ENCODE assay signal across 14 cellular contexts in the genomic region with DNA sequence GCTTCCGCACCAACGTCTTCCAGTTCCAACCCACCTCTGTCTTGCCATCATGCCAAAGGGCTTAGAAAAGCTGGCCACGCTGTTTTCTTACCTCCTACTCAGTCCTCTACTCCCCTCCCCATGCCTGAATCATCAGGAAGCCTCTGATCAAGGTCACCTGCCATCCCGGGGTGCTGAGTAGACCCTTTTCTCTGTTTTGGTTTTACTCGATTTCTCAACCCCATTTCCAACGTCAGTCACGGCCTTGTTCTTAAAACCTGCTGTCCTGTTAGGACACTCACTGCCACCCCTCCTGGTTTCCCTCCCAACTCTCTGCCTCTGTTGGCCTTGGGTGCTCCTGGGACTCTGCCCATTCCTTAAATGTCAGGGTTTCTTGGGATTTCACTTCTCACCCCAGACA.
DNase-seq lines count a peak whose midpoint lies in the region; ATAC-seq lines count a peak whose summit lies in the region.
"Had no signal": no experiment of that assay in that cellular context is flagged by ENCODE, and none has a peak within 500 bp of the region (broad histone marks: within the 10 kb centered on the region; RNA-seq: fewer than 3 reads in every experiment).

No MANE protein-coding gene starts in this region.

- peak; percentile 87 for ATAC-seq in activated T-helper 17 cell treated with anti-CD3 and anti-CD28 coated beads, Interleukin-2, amount 50 U/mL, for 72 hours (replicated peaks)
- ATAC-seq in naive thymus-derived CD8-positive, alpha-beta T cell = no peak
- peak; percentile 50 for ATAC-seq in stimulated activated naive CD8-positive, alpha-beta T cell treated with anti-CD3 and anti-CD28 coated beads, Interleukin-15, Interleukin-2, amounts not matched to agents 100 U/mL and 50 U/mL, for 24 hours
- ATAC-seq in HG03378 (IDR thresholded peaks at IDR 0.05; ENCODE audit: unreplicated experiment) = no peak
- ATAC-seq: gastrocnemius medialis had no signal

- peak overlapping the region; percentile 91 for H3K27ac Mint-ChIP-seq in activated T-helper 17 cell treated with anti-CD3 and anti-CD28 coated beads, Interleukin-2, amount 50 U/mL, for 72 hours
- peak overlapping the region; percentile 61 to 90 (median 85) for H3K27ac Mint-ChIP-seq in naive thymus-derived CD8-positive, alpha-beta T cell
- H3K27ac Mint-ChIP-seq: HFFc6 had no signal

- H3K9me3 Mint-ChIP-seq in activated T-helper 17 cell treated with anti-CD3 and anti-CD28 coated beads, Interleukin-2, amount 50 U/mL, for 72 hours = peaks cover 5% of the 10 kb centered on the region
- H3K9me3 Mint-ChIP-seq in naive thymus-derived CD8-positive, alpha-beta T cell = no peaks in the 10 kb centered on the region

- peak overlapping the region; percentile 81 for H3K4me3 Mint-ChIP-seq in activated T-helper 17 cell treated with anti-CD3 and anti-CD28 coated beads, Interleukin-2, amount 50 U/mL, for 72 hours
- peak overlapping the region in 9 of 10 donors; percentile 3 to 74 (median 21) for H3K4me3 Mint-ChIP-seq in naive thymus-derived CD8-positive, alpha-beta T cell
- H3K4me3 Mint-ChIP-seq: HFFc6 had no signal

- DNase-seq in activated T-cell treated with anti-CD3 and anti-CD28 coated beads for 48 hours (ENCODE audit: low read depth) (peak; percentile 34), activated T-cell treated with anti-CD3 and anti-CD28 coated beads for 4 hours (no peak), SKM-1 treated with dmso at 0.1 percent for 144 hours (lab: John Stamatoyannopoulos, UW; ENCODE audit: unreplicated experiment) (no peak)
- no peak for DNase-seq in naive thymus-derived CD8-positive, alpha-beta T cell
- DNase-seq in stimulated activated naive CD8-positive, alpha-beta T cell treated with anti-CD3 and anti-CD28 coated beads, Interleukin-15, Interleukin-2, amounts not matched to agents 100 U/mL and 50 U/mL, for 24 hours = peak; percentile 31
- no peak for DNase-seq in NK-92 treated with Interleukin-12 subunit alpha and Interleukin-12 subunit beta, amount 100 ng/mL, for 24 hours (lab: John Stamatoyannopoulos, UW)
- DNase-seq: ACHN, colonic mucosa, gastrocnemius medialis, HFFc6, NCI-H226, SHP77 had no signal

- H3K4me1 Mint-ChIP-seq in activated T-helper 17 cell treated with anti-CD3 and anti-CD28 coated beads, Interleukin-2, amount 50 U/mL, for 72 hours = peaks cover 58% of the 10 kb centered on the region
- H3K4me1 Mint-ChIP-seq in naive thymus-derived CD8-positive, alpha-beta T cell = peaks cover 38 to 65% (median 60%) of the 10 kb centered on the region in 4 donors

- no peaks in the 10 kb centered on the region for H3K36me3 Mint-ChIP-seq in activated T-helper 17 cell treated with anti-CD3 and anti-CD28 coated beads, Interleukin-2, amount 50 U/mL, for 72 hours (ENCODE audit: low read depth)
- no peaks in the 10 kb centered on the region for H3K36me3 Mint-ChIP-seq in naive thymus-derived CD8-positive, alpha-beta T cell

- no peaks in the 10 kb centered on the region for H3K27me3 Mint-ChIP-seq in activated T-helper 17 cell treated with anti-CD3 and anti-CD28 coated beads, Interleukin-2, amount 50 U/mL, for 72 hours
- no peaks in the 10 kb centered on the region for H3K27me3 Mint-ChIP-seq in naive thymus-derived CD8-positive, alpha-beta T cell

- POLR2A ChIA-PET in naive thymus-derived CD8-positive, alpha-beta T cell (lab: Charles Lee) = interaction anchor here (1.8 kb wide), 1 partner anchor 129 kb away, joined by 5 read pairs; no protein-coding TSS in a partner anchor

Comparison
In these comparisons a context has a peak if more than half of its experiments do, and no peak if none do; other contexts are left out.
1. DNase-seq: peak in activated T-cell treated with anti-CD3 and anti-CD28 coated beads for 48 hours (single experiment) and stimulated activated naive CD8-positive, alpha-beta T cell treated with anti-CD3 and anti-CD28 coated beads, Interleukin-15, Interleukin-2, amounts not matched to agents 100 U/mL and 50 U/mL, for 24 hours (single experiment); none in activated T-cell treated with anti-CD3 and anti-CD28 coated beads for 4 hours (single experiment), naive thymus-derived CD8-positive, alpha-beta T cell (0 of 10), SKM-1 treated with dmso at 0.1 percent for 144 hours (single experiment) and NK-92 treated with Interleukin-12 subunit alpha and Interleukin-12 subunit beta, amount 100 ng/mL, for 24 hours (single experiment).
2. ATAC-seq: peak in activated T-helper 17 cell treated with anti-CD3 and anti-CD28 coated beads, Interleukin-2, amount 50 U/mL, for 72 hours (single experiment) and stimulated activated naive CD8-positive, alpha-beta T cell treated with anti-CD3 and anti-CD28 coated beads, Interleukin-15, Interleukin-2, amounts not matched to agents 100 U/mL and 50 U/mL, for 24 hours (single experiment); none in naive thymus-derived CD8-positive, alpha-beta T cell (0 of 2) and HG03378 (single experiment).